Comparison of ENCODE assay signal across 21 cellular contexts in genomic region chr11:11313902-11314692, GRCh38. TPM values are rescaled to one million over a fixed set of nuclear protein-coding genes. Genes with fewer than 3 reads are reported as not detected.
DNase-seq lines count a peak whose midpoint lies in the region; ATAC-seq, FAIRE-seq and TF ChIP-seq lines count a peak whose summit lies in the region.
"Had no signal": no experiment of that assay in that cellular context is flagged by ENCODE, and none has a peak within 500 bp of the region (broad histone marks: within the 10 kb centered on the region; RNA-seq: fewer than 3 reads in every experiment).

No MANE protein-coding gene starts in this region.

- H3K4me3 ChIP-seq in body of pancreas (no peak overlapping the region), right atrium auricular region (no peak overlapping the region)
- H3K4me3 ChIP-seq: suprapubic skin had no signal

- no peaks in the 10 kb centered on the region for H3K27me3 ChIP-seq in body of pancreas
- no peaks in the 10 kb centered on the region for H3K27me3 ChIP-seq in right atrium auricular region
- H3K27me3 ChIP-seq: suprapubic skin had no signal

- FAIRE-seq in GM12892 (lab: Jason Lieb, UNC) (peak; percentile 57), GM19239 (lab: Jason Lieb, UNC) (no peak)

- TF ChIP-seq POLR2A in GM12892 (IDR thresholded peaks at IDR 0.05; ENCODE audit: low read depth, low read length) (no peak), body of pancreas (IDR thresholded peaks at IDR 0.05) (no peak)

- 36 to 55% methylated on average over 6 of the region's 6 CpGs for whole genome bisulfite sequencing in body of pancreas, 2 donors

- H3K4me1 ChIP-seq in body of pancreas (peaks cover 12% of the 10 kb centered on the region), right atrium auricular region (peaks cover 0 to 30% of the 10 kb centered on the region in 2 donors)

- no peaks in the 10 kb centered on the region for H3K9me3 ChIP-seq in body of pancreas
- no peaks in the 10 kb centered on the region for H3K9me3 ChIP-seq in right atrium auricular region
- H3K9me3 ChIP-seq: suprapubic skin had no signal

- TF ChIP-seq CTCF in body of pancreas (IDR thresholded peaks at IDR 0.05) (no peak), right atrium auricular region (IDR thresholded peaks at IDR 0.05) (no peak)

- ATAC-seq in body of pancreas, result peak; percentile 71

- H3K27ac ChIP-seq in body of pancreas (peak overlapping the region in 2 of 4 donors; percentile 10 to 16), right atrium auricular region (peak overlapping the region; percentile 67 to 73)
- H3K27ac ChIP-seq: suprapubic skin, VCaP had no signal

- no peaks in the 10 kb centered on the region for H3K36me3 ChIP-seq in body of pancreas (replicated peaks in 1 of 2; ENCODE audit: insufficient read depth in 1 of 2, low read depth in 2 of 2)
- no peaks in the 10 kb centered on the region for H3K36me3 ChIP-seq in right atrium auricular region
- H3K36me3 ChIP-seq: suprapubic skin had no signal

- intact Hi-C loops in body of pancreas (cut with DNase I), result no loop called here

- DNase-seq in GM12892 (ENCODE audit: insufficient read length), result no peak
- peak; percentile 21 to 56 (median 44) for DNase-seq in body of pancreas
- no peak for DNase-seq in right atrium auricular region (ENCODE audit: low spot score)
- DNase-seq in putamen (ENCODE audit: low spot score), result peak; percentile 13
- DNase-seq in activated gamma-delta T cell (lab: John Stamatoyannopoulos, UW), result no peak
- DNase-seq in NCI-H1436 (lab: John Stamatoyannopoulos, UW), result no peak
- no peak for DNase-seq in GM19239 (ENCODE audit: insufficient read length, low spot score)
- no peak for DNase-seq in NAMALWA (ENCODE audit: low spot score)
- DNase-seq: activated CD4-positive, alpha-beta T cell treated with anti-CD3 and anti-CD28 coated beads, Interleukin-2, amount 50 U/mL, for 48 hours; activated gamma-delta T cell treated with Interleukin-2 at 50 U/mL for 16 hours; amniotic stem cell; CD8-positive, alpha-beta memory T cell; DMS79; endodermal cell; Karpas-422; NCI-H1092; NCI-H2107; NCI-H526; nephron progenitor cell had no signal

RNA-seq across cellular contexts. Expression of gene CSNK2A3, which starts 39.0 kb away (rescaled TPM):
- polyA plus RNA-seq in GM12892 (2012; ENCODE audit: missing spikeins), result 2.7 TPM
- total RNA-seq in body of pancreas, result under 1 TPM in 1 of 2 donors, not detected in 1; 0.78 TPM
- total RNA-seq in right atrium auricular region, result 1 to 10 TPM in 1 of 2 donors, under 1 TPM in 1; 0.75 to 1.3 TPM

Comparison
In these comparisons a context has a peak if more than half of its experiments do, and no peak if none do; other contexts are left out.
1. DNase-seq: peak in body of pancreas (4 of 4) and putamen (single experiment); none in GM12892 (single experiment), right atrium auricular region (single experiment), activated gamma-delta T cell (single experiment), NCI-H1436 (single experiment), GM19239 (single experiment) and NAMALWA (single experiment).